Comparison of ENCODE assay signal across 10 cellular contexts in genomic region chr1:6465461-6466005, GRCh38.
DNase-seq lines count a peak whose midpoint lies in the region; ATAC-seq lines count a peak whose summit lies in the region.
"Had no signal": no experiment of that assay in that cellular context is flagged by ENCODE, and none has a peak within 500 bp of the region (broad histone marks: within the 10 kb centered on the region; RNA-seq: fewer than 3 reads in every experiment).

No MANE protein-coding gene starts in this region.

- DNase-seq in activated CD4-positive, alpha-beta T cell treated with anti-CD3 and anti-CD28 coated beads, Interleukin-2, amount 50 U/mL, for 1 hour: peak; percentile 54
- DNase-seq in stimulated activated CD4-positive, alpha-beta T cell treated with anti-CD3 and anti-CD28 coated beads, Interleukin-2, amount 100 ng/mL, for 4 hours (ENCODE audit: low read depth): peak; percentile 44
- DNase-seq in GM19238 (ENCODE audit: insufficient read length, low spot score) (no peak), NCI-H1048 (lab: John Stamatoyannopoulos, UW) (no peak), DMS114 treated with DMSO at 0.1 percent for 48 hours (lab: John Stamatoyannopoulos, UW; ENCODE audit: unreplicated experiment) (no peak)
- DNase-seq: dorsolateral prefrontal cortex, OCI-M1 had no signal

- no peak overlapping the region for H3K27ac ChIP-seq in HUES48 (ENCODE audit: low read depth, low read length)
- H3K27ac ChIP-seq: dorsolateral prefrontal cortex had no signal

- no peak overlapping the region for H3K27ac Mint-ChIP-seq in dendritic cell treated with granulocyte-macrophage colony-stimulating factor and Interleukin-4, amounts not matched to agents 40 ng/mL and 50 ng/mL, for 4 days

- H3K4me3 ChIP-seq in HUES48 (ENCODE audit: low read depth, low read length): peak overlapping the region; percentile 47; the same call in 1 of the 2 replicates
- H3K4me3 ChIP-seq: dorsolateral prefrontal cortex had no signal

- H3K4me3 Mint-ChIP-seq in dendritic cell treated with granulocyte-macrophage colony-stimulating factor and Interleukin-4, amounts not matched to agents 40 ng/mL and 50 ng/mL, for 4 days: peak overlapping the region; percentile 25

- peaks cover 58% of the 10 kb centered on the region for H3K27me3 Mint-ChIP-seq in dendritic cell treated with granulocyte-macrophage colony-stimulating factor and Interleukin-4, amounts not matched to agents 40 ng/mL and 50 ng/mL, for 4 days

- H3K9ac ChIP-seq in HUES48 (ENCODE audit: low read depth, low read length): no peak overlapping the region; the same call in 1 of the 2 replicates

- no peaks in the 10 kb centered on the region for H3K9me3 Mint-ChIP-seq in dendritic cell treated with granulocyte-macrophage colony-stimulating factor and Interleukin-4, amounts not matched to agents 40 ng/mL and 50 ng/mL, for 4 days

- peaks cover 9% of the 10 kb centered on the region; the same call in 1 of the 2 replicates for H3K4me1 ChIP-seq in HUES48 (ENCODE audit: control insufficient read depth, insufficient read depth, low read length)

- intact Hi-C loops in dendritic cell treated with granulocyte-macrophage colony-stimulating factor and Interleukin-4, amounts not matched to agents 40 ng/mL and 50 ng/mL, for 4 days (cut with micrococcal nuclease): no loop called here

- no peaks in the 10 kb centered on the region for H3K9me3 ChIP-seq in HUES48 (ENCODE audit: control insufficient read depth, insufficient read depth, low read length)

- no peaks in the 10 kb centered on the region for H3K27me3 ChIP-seq in HUES48 (ENCODE audit: control insufficient read depth, insufficient read depth, low read length)

- peaks cover 40% of the 10 kb centered on the region for H3K36me3 ChIP-seq in HUES48 (ENCODE audit: control insufficient read depth, insufficient read depth, low read length)

- ATAC-seq in HG03045 (IDR thresholded peaks at IDR 0.05; ENCODE audit: unreplicated experiment): no peak

- peaks cover 3% of the 10 kb centered on the region for H3K4me1 Mint-ChIP-seq in dendritic cell treated with granulocyte-macrophage colony-stimulating factor and Interleukin-4, amounts not matched to agents 40 ng/mL and 50 ng/mL, for 4 days (ENCODE audit: low read depth)

- H3K36me3 Mint-ChIP-seq in dendritic cell treated with granulocyte-macrophage colony-stimulating factor and Interleukin-4, amounts not matched to agents 40 ng/mL and 50 ng/mL, for 4 days (ENCODE audit: low read depth): peaks cover 5% of the 10 kb centered on the region

Comparison
In these comparisons a context has a peak if more than half of its experiments do, and no peak if none do; other contexts are left out.
1. DNase-seq: peak in activated CD4-positive, alpha-beta T cell treated with anti-CD3 and anti-CD28 coated beads, Interleukin-2, amount 50 U/mL, for 1 hour (single experiment) and stimulated activated CD4-positive, alpha-beta T cell treated with anti-CD3 and anti-CD28 coated beads, Interleukin-2, amount 100 ng/mL, for 4 hours (single experiment); none in GM19238 (single experiment), NCI-H1048 (single experiment) and DMS114 treated with DMSO at 0.1 percent for 48 hours (single experiment).